16 cellular contexts compared by ENCODE assay signal in genomic region chr18:55340998-55341397, GRCh38.
A peak's percentile ranks its signal among the peaks of the same experiment; 100 is the strongest.
DNase-seq lines count a peak whose midpoint lies in the region; TF ChIP-seq lines count a peak whose summit lies in the region.
"Had no signal": no experiment of that assay in that cellular context is flagged by ENCODE, and none has a peak within 500 bp of the region (broad histone marks: within the 10 kb centered on the region; RNA-seq: fewer than 3 reads in every experiment).

No MANE protein-coding gene starts in this region.

- peaks cover 42 to 63% (median 50%) of the 10 kb centered on the region in 10 experiments for H3K4me1 ChIP-seq in BLaER1 treated with 17β-estradiol and CSF1 and Interleukin-3, amounts not matched to agents 10 nM and 100 nM

- H3K27ac Mint-ChIP-seq in brain = peak overlapping the region in 3 of 5 experiments; percentile 31 to 77 (median 53)
- H3K27ac Mint-ChIP-seq: B cell; CD14-positive monocyte; CD8-positive, alpha-beta T cell had no signal

- no peak overlapping the region for H3K4me3 ChIP-seq in BLaER1 treated with 17β-estradiol and CSF1 and Interleukin-3, amounts not matched to agents 10 nM and 100 nM

- H3K27me3 ChIP-seq in BLaER1 treated with 17β-estradiol and CSF1 and Interleukin-3, amounts not matched to agents 10 nM and 100 nM = no peaks in the 10 kb centered on the region

- H4K20me1 ChIP-seq in BLaER1 treated with 17β-estradiol and CSF1 and Interleukin-3, amounts not matched to agents 10 nM and 100 nM = peaks cover 0 to 45% (median 11%) of the 10 kb centered on the region in 11 experiments; a peak in 8 of 22 replicates

- no peaks in the 10 kb centered on the region for H3K9me3 ChIP-seq in BLaER1 treated with 17β-estradiol and CSF1 and Interleukin-3, amounts not matched to agents 10 nM and 100 nM (replicated peaks in 1 of 11)

- H3K9ac ChIP-seq in BLaER1 treated with 17β-estradiol and CSF1 and Interleukin-3, amounts not matched to agents 10 nM and 100 nM = no peak overlapping the region

- H3K36me3 Mint-ChIP-seq in brain = no peaks in the 10 kb centered on the region
- H3K36me3 Mint-ChIP-seq: CD14-positive monocyte; CD8-positive, alpha-beta T cell had no signal

- TF ChIP-seq CTCF in brain (conservative IDR thresholded peaks at IDR 0.05) = no peak

- DNase-seq in pons (ENCODE audit: low spot score) (peak; percentile 14), superior temporal gyrus (ENCODE audit: extremely low spot score) (peak; percentile 60), H4 (ENCODE audit: low spot score) (no peak), SW480 (ENCODE audit: low spot score) (no peak), DMS153 (lab: John Stamatoyannopoulos, UW) (no peak)
- DNase-seq: ACHN; CD8-positive, alpha-beta T cell; COR-L47; DND-41; GDM1; H7 had no signal

- H3K4me3 Mint-ChIP-seq in brain = no peak overlapping the region
- H3K4me3 Mint-ChIP-seq: B cell; CD14-positive monocyte; CD8-positive, alpha-beta T cell had no signal

- H3K9me3 Mint-ChIP-seq in brain = no peaks in the 10 kb centered on the region
- H3K9me3 Mint-ChIP-seq: CD14-positive monocyte; CD8-positive, alpha-beta T cell had no signal

- H3K36me3 ChIP-seq in BLaER1 treated with 17β-estradiol and CSF1 and Interleukin-3, amounts not matched to agents 10 nM and 100 nM = peaks cover 0 to 82% (median 33%) of the 10 kb centered on the region in 11 experiments; a peak in 13 of 22 replicates

- peak overlapping the region in 8 of 11 experiments; percentile 4 to 87 (median 84); a peak in 10 of 22 replicates for H3K27ac ChIP-seq in BLaER1 treated with 17β-estradiol and CSF1 and Interleukin-3, amounts not matched to agents 10 nM and 100 nM
- H3K27ac ChIP-seq: HL-60 had no signal

- peak overlapping the region in 7 of 11 experiments; percentile 73 to 89 (median 77); a peak in 8 of 22 replicates for H3K4me2 ChIP-seq in BLaER1 treated with 17β-estradiol and CSF1 and Interleukin-3, amounts not matched to agents 10 nM and 100 nM

- peaks cover 92% of the 10 kb centered on the region for H3K4me1 Mint-ChIP-seq in brain

- no peaks in the 10 kb centered on the region for H3K27me3 Mint-ChIP-seq in brain
- H3K27me3 Mint-ChIP-seq: B cell had no signal

Comparison
In these comparisons a context has a peak if more than half of its experiments do, and no peak if none do; other contexts are left out.
1. DNase-seq: peak in pons (single experiment) and superior temporal gyrus (single experiment); none in H4 (single experiment), SW480 (single experiment) and DMS153 (single experiment).